Comparison of ENCODE assay signal across 17 cellular contexts in genomic region chr5:103461223-103461622, GRCh38.
A peak's percentile ranks its signal among the peaks of the same experiment; 100 is the strongest.
DNase-seq lines count a peak whose midpoint lies in the region; ATAC-seq and TF ChIP-seq lines count a peak whose summit lies in the region.
"Had no signal": no experiment of that assay in that cellular context is flagged by ENCODE, and none has a peak within 500 bp of the region (broad histone marks: within the 10 kb centered on the region; RNA-seq: fewer than 3 reads in every experiment).

No MANE protein-coding gene starts in this region.

- DNase-seq in A172 (ENCODE audit: low spot score), result peak; percentile 78
- peak; percentile 16 for DNase-seq in HCT116 (ENCODE audit: low read depth, low spot score)
- peak in 1 of 2 donors; percentile 96 for DNase-seq in fibroblast of lung (ENCODE audit: low read depth in 2 of 2)
- no peak for DNase-seq in NOMO-1 treated with DMSO at 0.1 percent for 48 hours (lab: John Stamatoyannopoulos, UW; ENCODE audit: unreplicated experiment)
- no peak for DNase-seq in RKO (ENCODE audit: low spot score)
- DNase-seq in midbrain (lab: John Stamatoyannopoulos, UW), result no peak
- DNase-seq in medulla oblongata (ENCODE audit: extremely low spot score), result no peak
- DNase-seq: activated B cell treated with CpG ODN at 0.5 μM for 24 hours; activated CD8-positive, alpha-beta memory T cell treated with anti-CD3 and anti-CD28 coated beads, Interleukin-2, amount 50 U/mL, for 4 hours; cortex of kidney; mesendoderm; NCI-H1694; NCI-H69; SIG-M5 had no signal

- H3K27ac ChIP-seq in HCT116 (ENCODE audit: low read depth, low read length) (no peak overlapping the region), fibroblast of lung (ENCODE audit: insufficient read depth, low read length) (no peak overlapping the region)
- H3K27ac ChIP-seq: A549 had no signal

- H3K27me3 ChIP-seq in HCT116 (ENCODE audit: insufficient read depth, low read length) (no peaks in the 10 kb centered on the region), fibroblast of lung (ENCODE audit: control insufficient read depth, insufficient read depth, low read length) (no peaks in the 10 kb centered on the region)

- intact Hi-C loops in HCT116 (cut with micrococcal nuclease), result no loop called here

- H3K9ac ChIP-seq in HCT116 (ENCODE audit: low read length) (no peak overlapping the region), fibroblast of lung (ENCODE audit: insufficient read depth, low read length) (no peak overlapping the region)

- no peak for TF ChIP-seq RAD21 in HCT116 (IDR thresholded peaks at IDR 0.05; ENCODE audit: low read depth)

- POLR2A ChIA-PET in HCT116 (lab: Charles Lee), result no interaction called here

- TF ChIP-seq POLR2A in HCT116 (IDR thresholded peaks at IDR 0.05; ENCODE audit: borderline replicate concordance, extremely low read depth, insufficient read depth, insufficient read length), result no peak

- H3K4me1 ChIP-seq in HCT116 (ENCODE audit: control insufficient read depth in 1 of 2, insufficient read depth in 2 of 2, low read length in 2 of 2) (peaks cover 2 to 6% of the 10 kb centered on the region in 2 experiments; a peak in 3 of 4 replicates), fibroblast of lung (ENCODE audit: control insufficient read depth, extremely low read depth, insufficient read depth, low read length) (peaks cover 5% of the 10 kb centered on the region)

- BruUV-seq in HCT116 (replicated peaks; lab: Mats Ljungman, UMichigan), result no TSS peak

- H2AFZ ChIP-seq in HCT116 (ENCODE audit: low read depth, low read length, poor library complexity, severe bottlenecking) (no peak overlapping the region), fibroblast of lung (ENCODE audit: low read length) (no peak overlapping the region)

- CTCF ChIA-PET in HCT116 (lab: Charles Lee), result no interaction called here

- H3K9me3 ChIP-seq in HCT116 (ENCODE audit: control insufficient read depth in 1 of 2, insufficient read depth in 1 of 2, low read depth in 1 of 2, low read length in 2 of 2), result no peaks in the 10 kb centered on the region
- H3K9me3 ChIP-seq in fibroblast of lung (ENCODE audit: control insufficient read depth, insufficient read depth, low read depth, low read length), result no peaks in the 10 kb centered on the region
- H3K9me3 ChIP-seq: A549 had no signal

- no peaks in the 10 kb centered on the region for H3K79me2 ChIP-seq in HCT116 (ENCODE audit: insufficient read depth, low read length)
- no peaks in the 10 kb centered on the region for H3K79me2 ChIP-seq in fibroblast of lung (ENCODE audit: control insufficient read depth, insufficient read depth, low read length)

- ATAC-seq in HCT116 (peak; percentile 83), SK-N-SH treated with all-trans-retinoic acid at 6 μM for 48 hours (peak; percentile 96)
- ATAC-seq: A549, esophagus mucosa had no signal

- H4K20me1 ChIP-seq in HCT116 (ENCODE audit: insufficient read depth) (no peaks in the 10 kb centered on the region), fibroblast of lung (ENCODE audit: control insufficient read depth, extremely low read depth, insufficient read depth, low read length) (no peaks in the 10 kb centered on the region)

- TF ChIP-seq CTCF in HCT116 (IDR thresholded peaks at IDR 0.05 in 2 of 3, conservative IDR thresholded peaks at IDR 0.05 in 1 of 3; ENCODE audit: borderline replicate concordance in 1 of 3, insufficient read depth in 1 of 3, low read depth in 2 of 3, low read length in 2 of 3) (no peak), fibroblast of lung (conservative IDR thresholded peaks at IDR 0.05 in 1 of 2, IDR thresholded peaks at IDR 0.05 in 1 of 2; ENCODE audit: low read depth in 1 of 2, low read length in 2 of 2) (no peak)

- RAD21 ChIA-PET in HCT116 (lab: Charles Lee; ENCODE audit: low non-redundant PET in 1 of 2, low total read pairs in 2 of 2, uncharacterized antibody in 2 of 2, unreplicated experiment in 2 of 2), result no interaction called here

- H3K36me3 ChIP-seq in HCT116 (ENCODE audit: control insufficient read depth in 1 of 2, insufficient read depth in 2 of 2, low read length in 2 of 2), result no peaks in the 10 kb centered on the region
- no peaks in the 10 kb centered on the region for H3K36me3 ChIP-seq in fibroblast of lung (ENCODE audit: control insufficient read depth, insufficient read depth, low read length)

- H3K4me2 ChIP-seq in HCT116 (ENCODE audit: low read length) (peak overlapping the region; percentile 14; the same call in 1 of the 2 replicates), fibroblast of lung (ENCODE audit: extremely low read depth, insufficient read depth, low read length) (peak overlapping the region; percentile 32)
- H3K4me2 ChIP-seq: A549 had no signal

- H3K4me3 ChIP-seq in HCT116 (replicated peaks in 1 of 2; ENCODE audit: low read depth in 1 of 2, low read length in 2 of 2) (no peak overlapping the region), fibroblast of lung (replicated peaks in 1 of 4; ENCODE audit: control extremely low read depth in 1 of 4, insufficient read depth in 1 of 4, low read depth in 3 of 4, low read length in 4 of 4) (no peak overlapping the region)
- H3K4me3 ChIP-seq: A549 had no signal

- H3K9me2 ChIP-seq in HCT116 (ENCODE audit: insufficient read depth), result no peaks in the 10 kb centered on the region

TF ChIP-seq in HCT116, 20 proteins besides CTCF, POLR2A, EP300 and RAD21:
- TF ChIP-seq SIN3A (IDR thresholded peaks at IDR 0.05; ENCODE audit: low read depth) (no peak), ZNF274 (IDR thresholded peaks at IDR 0.05; ENCODE audit: low read depth, low read length) (no peak), ELF1 (IDR thresholded peaks at IDR 0.05; ENCODE audit: borderline replicate concordance, low read depth) (no peak), SP1 (IDR thresholded peaks at IDR 0.05; ENCODE audit: low read depth) (no peak), EZH2 (IDR thresholded peaks at IDR 0.05) (no peak), REST (IDR thresholded peaks at IDR 0.05; ENCODE audit: low read depth) (no peak), EGR1 (IDR thresholded peaks at IDR 0.05; ENCODE audit: low read depth) (no peak), CBX3 (IDR thresholded peaks at IDR 0.05; ENCODE audit: low read depth) (no peak)

TF ChIP-seq in SK-N-SH treated with all-trans-retinoic acid at 6 μM for 48 hours, 23 proteins besides CTCF, POLR2A, EP300 and RAD21:
- TF ChIP-seq ESRRG (CRISPR knock-in tag; IDR thresholded peaks at IDR 0.05) (no peak), BACH2 (CRISPR knock-in tag; IDR thresholded peaks at IDR 0.05; ENCODE audit: borderline replicate concordance) (no peak), ZC3H10 (CRISPR knock-in tag; IDR thresholded peaks at IDR 0.05) (no peak), ZNF70 (CRISPR knock-in tag; IDR thresholded peaks at IDR 0.05) (no peak), ISL1 (CRISPR knock-in tag; IDR thresholded peaks at IDR 0.05) (peak; percentile 75), ZFP3 (CRISPR knock-in tag; IDR thresholded peaks at IDR 0.05) (no peak), TOX (CRISPR knock-in tag; IDR thresholded peaks at IDR 0.05; ENCODE audit: borderline replicate concordance) (no peak)

Comparison
In these comparisons a context has a peak if more than half of its experiments do, and no peak if none do; other contexts are left out.
1. DNase-seq: peak in A172 (single experiment) and HCT116 (single experiment); none in NOMO-1 treated with DMSO at 0.1 percent for 48 hours (single experiment), RKO (single experiment), midbrain (single experiment) and medulla oblongata (single experiment).